In the genomic region with DNA sequence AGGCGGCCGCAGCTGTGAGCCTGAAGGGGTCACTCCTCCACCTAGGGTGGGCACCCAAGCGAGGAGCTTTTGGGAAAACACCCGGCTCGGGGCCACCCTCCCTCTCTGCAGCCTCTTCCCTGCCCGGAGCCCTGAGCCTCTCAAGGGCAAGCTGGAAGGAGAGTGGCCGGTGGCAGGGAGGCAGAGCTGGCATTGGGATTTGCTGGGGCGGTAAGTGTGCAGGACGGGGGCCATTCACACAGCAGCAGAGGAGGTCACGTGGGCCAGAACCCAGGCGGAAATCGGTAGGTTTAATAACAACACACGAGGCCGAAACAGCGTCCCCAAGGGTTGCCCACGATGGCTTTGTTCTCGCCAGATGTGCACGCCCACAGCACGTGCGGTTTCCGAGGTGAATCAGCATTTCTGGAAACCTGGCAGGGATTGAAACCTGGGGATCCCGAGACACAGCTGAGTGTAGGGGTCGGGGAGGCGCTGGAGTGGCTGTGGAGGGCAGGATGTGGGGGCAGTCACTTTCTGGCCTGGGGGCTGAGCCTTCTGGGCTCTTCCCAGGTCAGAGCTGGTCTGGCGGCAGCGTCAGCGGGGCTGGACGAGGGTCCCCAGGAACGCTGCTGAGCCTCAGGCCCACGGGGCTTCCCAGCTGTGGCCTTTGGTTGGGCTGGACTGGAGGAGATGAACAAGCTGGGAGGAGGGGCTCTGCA, we compare ENCODE assay signal across 24 cellular contexts. TPM values are rescaled to one million over a fixed set of nuclear protein-coding genes. Genes with fewer than 3 reads are reported as not detected.
DNase-seq lines count a peak whose midpoint lies in the region; ATAC-seq and TF ChIP-seq lines count a peak whose summit lies in the region.
"Had no signal": no experiment of that assay in that cellular context is flagged by ENCODE, and none has a peak within 500 bp of the region (broad histone marks: within the 10 kb centered on the region; RNA-seq: fewer than 3 reads in every experiment).

No MANE protein-coding gene starts in this region.

- no peaks in the 10 kb centered on the region for H3K9me2 ChIP-seq in OCI-LY1 (ENCODE audit: low read depth, low read length)

- POLR2A ChIA-PET in activated CD8-positive, alpha-beta T cell treated with anti-CD3 and anti-CD28 coated beads for 36 hours (lab: Charles Lee), result interaction anchor here (1.4 kb wide), 1 partner anchor 19 kb away, joined by 3 read pairs; no protein-coding TSS in a partner anchor
- POLR2A ChIA-PET in activated CD8-positive, alpha-beta T cell treated with anti-CD3 and anti-CD28 coated beads, Interleukin-2, amount 10 ng/mL, durations not matched to agents 7 days and 5 days (lab: Charles Lee), result no interaction called here

- no peak overlapping the region for H3K27ac Mint-ChIP-seq in activated CD8-positive, alpha-beta T cell treated with anti-CD3 and anti-CD28 coated beads for 36 hours
- no peak overlapping the region for H3K27ac Mint-ChIP-seq in activated CD8-positive, alpha-beta T cell treated with anti-CD3 and anti-CD28 coated beads, Interleukin-2, amount 10 ng/mL, durations not matched to agents 7 days and 5 days
- H3K27ac Mint-ChIP-seq in glutamatergic neuron (ENCODE audit: unreplicated experiment), result no peak overlapping the region
- H3K27ac Mint-ChIP-seq: HFFc6; stimulated activated effector memory CD8-positive, alpha-beta T cell treated with anti-CD3 and anti-CD28 coated beads, Interleukin-12 subunit alpha, Interleukin-12 subunit beta, amount 100 ng/mL, for 72 hours had no signal

- no peak overlapping the region for H3K4me3 Mint-ChIP-seq in activated CD8-positive, alpha-beta T cell treated with anti-CD3 and anti-CD28 coated beads for 36 hours
- H3K4me3 Mint-ChIP-seq in activated CD8-positive, alpha-beta T cell treated with anti-CD3 and anti-CD28 coated beads, Interleukin-2, amount 10 ng/mL, durations not matched to agents 7 days and 5 days, result no peak overlapping the region
- H3K4me3 Mint-ChIP-seq in glutamatergic neuron (ENCODE audit: unreplicated experiment), result no peak overlapping the region
- H3K4me3 Mint-ChIP-seq: central memory CD8-positive, alpha-beta T cell; HFFc6; stimulated activated effector memory CD8-positive, alpha-beta T cell treated with anti-CD3 and anti-CD28 coated beads, Interleukin-12 subunit alpha, Interleukin-12 subunit beta, amount 100 ng/mL, for 72 hours had no signal

- no peaks in the 10 kb centered on the region for H3K9me3 ChIP-seq in OCI-LY1 (ENCODE audit: low read length)
- H3K9me3 ChIP-seq: ascending aorta, pancreas, thoracic aorta had no signal

- H3K36me3 Mint-ChIP-seq in activated CD8-positive, alpha-beta T cell treated with anti-CD3 and anti-CD28 coated beads for 36 hours (ENCODE audit: low read depth), result no peaks in the 10 kb centered on the region
- no peaks in the 10 kb centered on the region for H3K36me3 Mint-ChIP-seq in activated CD8-positive, alpha-beta T cell treated with anti-CD3 and anti-CD28 coated beads, Interleukin-2, amount 10 ng/mL, durations not matched to agents 7 days and 5 days (ENCODE audit: low read depth)
- no peaks in the 10 kb centered on the region for H3K36me3 Mint-ChIP-seq in glutamatergic neuron (ENCODE audit: unreplicated experiment)
- H3K36me3 Mint-ChIP-seq: stimulated activated effector memory CD8-positive, alpha-beta T cell treated with anti-CD3 and anti-CD28 coated beads, Interleukin-12 subunit alpha, Interleukin-12 subunit beta, amount 100 ng/mL, for 72 hours had no signal

- intact Hi-C loops in activated CD8-positive, alpha-beta T cell treated with anti-CD3 and anti-CD28 coated beads for 36 hours (cut with micrococcal nuclease), result no loop called here

- ATAC-seq in activated CD8-positive, alpha-beta T cell treated with anti-CD3 and anti-CD28 coated beads for 36 hours, result peak; percentile 18
- no peak for ATAC-seq in activated CD8-positive, alpha-beta T cell treated with anti-CD3 and anti-CD28 coated beads, Interleukin-2, amount 10 ng/mL, durations not matched to agents 7 days and 5 days
- ATAC-seq in GM21360 (IDR thresholded peaks at IDR 0.05; ENCODE audit: unreplicated experiment), result no peak
- ATAC-seq: naive thymus-derived CD4-positive, alpha-beta T cell; pancreas; sciatic nerve; stimulated activated effector memory CD8-positive, alpha-beta T cell treated with anti-CD3 and anti-CD28 coated beads, Interleukin-12 subunit alpha, Interleukin-12 subunit beta, amount 100 ng/mL, for 72 hours had no signal

- H3K4me3 ChIP-seq in OCI-LY1 (ENCODE audit: low read depth, low read length, poor library complexity, severe bottlenecking) (no peak overlapping the region), coronary artery (no peak overlapping the region)
- H3K4me3 ChIP-seq: ascending aorta, pancreas, SK-N-MC, thoracic aorta had no signal

- no peak overlapping the region for H3K27ac ChIP-seq in OCI-LY1 (ENCODE audit: low read depth, low read length, poor library complexity, severe bottlenecking)
- H3K27ac ChIP-seq in substantia nigra (ENCODE audit: low read depth, low read length, poor library complexity, severe bottlenecking), result no peak overlapping the region
- no peak overlapping the region for H3K27ac ChIP-seq in coronary artery
- H3K27ac ChIP-seq: ascending aorta, pancreas, SK-N-MC, thoracic aorta had no signal

- no peaks in the 10 kb centered on the region for H3K27me3 ChIP-seq in OCI-LY1 (ENCODE audit: insufficient read depth, low read length)
- H3K27me3 ChIP-seq: ascending aorta had no signal

- no peak for DNase-seq in activated CD8-positive, alpha-beta T cell treated with anti-CD3 and anti-CD28 coated beads for 36 hours
- no peak for DNase-seq in activated CD8-positive, alpha-beta T cell treated with anti-CD3 and anti-CD28 coated beads, Interleukin-2, amount 10 ng/mL, durations not matched to agents 7 days and 5 days
- DNase-seq in GDM1 (lab: John Stamatoyannopoulos, UW) (peak; percentile 34), glutamatergic neuron (peak; percentile 9), substantia nigra (lab: John Stamatoyannopoulos, UW) (no peak), coronary artery (ENCODE audit: low spot score) (no peak)
- DNase-seq: activated CD4-positive, alpha-beta T cell treated with anti-CD3 and anti-CD28 coated beads for 1 hour; EL; erythroblast; HFFc6; mesendoderm; naive thymus-derived CD4-positive, alpha-beta T cell; NCI-H1694 treated with DMSO at 0.1 percent for 48 hours; NCI-H345; NCI-H82 had no signal

- no peak overlapping the region for H3K9ac ChIP-seq in OCI-LY1 (ENCODE audit: low read length)

- no peaks in the 10 kb centered on the region for H3K79me2 ChIP-seq in OCI-LY1 (ENCODE audit: insufficient read depth, low read length)

- peaks cover 2% of the 10 kb centered on the region for H3K9me3 Mint-ChIP-seq in activated CD8-positive, alpha-beta T cell treated with anti-CD3 and anti-CD28 coated beads for 36 hours
- no peaks in the 10 kb centered on the region for H3K9me3 Mint-ChIP-seq in activated CD8-positive, alpha-beta T cell treated with anti-CD3 and anti-CD28 coated beads, Interleukin-2, amount 10 ng/mL, durations not matched to agents 7 days and 5 days (ENCODE audit: insufficient read depth)
- H3K9me3 Mint-ChIP-seq in glutamatergic neuron (ENCODE audit: unreplicated experiment), result peaks cover 7% of the 10 kb centered on the region
- H3K9me3 Mint-ChIP-seq: central memory CD8-positive, alpha-beta T cell had no signal

- peaks cover 2% of the 10 kb centered on the region for H3K27me3 Mint-ChIP-seq in activated CD8-positive, alpha-beta T cell treated with anti-CD3 and anti-CD28 coated beads for 36 hours
- peaks cover 3% of the 10 kb centered on the region for H3K27me3 Mint-ChIP-seq in activated CD8-positive, alpha-beta T cell treated with anti-CD3 and anti-CD28 coated beads, Interleukin-2, amount 10 ng/mL, durations not matched to agents 7 days and 5 days (ENCODE audit: low read depth)
- H3K27me3 Mint-ChIP-seq in glutamatergic neuron (ENCODE audit: unreplicated experiment), result no peaks in the 10 kb centered on the region

- H4K20me1 ChIP-seq in OCI-LY1 (ENCODE audit: insufficient read depth, low read length), result no peaks in the 10 kb centered on the region

- TF ChIP-seq CTCF in activated CD8-positive, alpha-beta T cell treated with anti-CD3 and anti-CD28 coated beads for 36 hours (IDR thresholded peaks at IDR 0.05), result no peak
- no peak for TF ChIP-seq CTCF in OCI-LY1 (IDR thresholded peaks at IDR 0.05; ENCODE audit: low read length)
- TF ChIP-seq CTCF in glutamatergic neuron (IDR thresholded peaks at IDR 0.05; ENCODE audit: partially characterized antibody, unreplicated experiment), result no peak
- no peak for TF ChIP-seq CTCF in coronary artery (IDR thresholded peaks at IDR 0.05)

- H3K4me2 ChIP-seq in OCI-LY1 (ENCODE audit: low read length), result peak overlapping the region; percentile 28; the same call in 1 of the 2 replicates

- no peaks in the 10 kb centered on the region for H3K4me1 ChIP-seq in OCI-LY1 (ENCODE audit: insufficient read depth, low read length, severe bottlenecking)
- H3K4me1 ChIP-seq: pancreas had no signal

- no peaks in the 10 kb centered on the region for H3K36me3 ChIP-seq in OCI-LY1 (ENCODE audit: insufficient read depth, low read length)
- H3K36me3 ChIP-seq: ascending aorta, pancreas, thoracic aorta had no signal

- no peak overlapping the region for H2AFZ ChIP-seq in OCI-LY1 (ENCODE audit: low read length)

- peaks cover 17% of the 10 kb centered on the region for H3K4me1 Mint-ChIP-seq in activated CD8-positive, alpha-beta T cell treated with anti-CD3 and anti-CD28 coated beads for 36 hours (ENCODE audit: low read depth)
- H3K4me1 Mint-ChIP-seq in activated CD8-positive, alpha-beta T cell treated with anti-CD3 and anti-CD28 coated beads, Interleukin-2, amount 10 ng/mL, durations not matched to agents 7 days and 5 days (ENCODE audit: low read depth), result peaks cover 21% of the 10 kb centered on the region
- H3K4me1 Mint-ChIP-seq in glutamatergic neuron (ENCODE audit: low read depth, unreplicated experiment), result no peaks in the 10 kb centered on the region

- no peaks in the 10 kb centered on the region for H3F3A ChIP-seq in OCI-LY1 (ENCODE audit: insufficient read depth, low read length)

- CTCF ChIA-PET in activated CD8-positive, alpha-beta T cell treated with anti-CD3 and anti-CD28 coated beads for 36 hours (lab: Charles Lee), result interaction anchor here (1.2 kb wide), 1 partner anchor 14 kb away, joined by 4 read pairs; no protein-coding TSS in a partner anchor
- CTCF ChIA-PET in activated CD8-positive, alpha-beta T cell treated with anti-CD3 and anti-CD28 coated beads, Interleukin-2, amount 10 ng/mL, durations not matched to agents 7 days and 5 days (lab: Charles Lee), result no interaction called here

RNA-seq across cellular contexts. Expression of a gene that starts 23.5 kb away (rescaled TPM):
- 10 to 100 TPM; 35.6 to 41.2 TPM for total RNA-seq in activated CD8-positive, alpha-beta T cell treated with anti-CD3 and anti-CD28 coated beads for 36 hours
- total RNA-seq in activated CD8-positive, alpha-beta T cell treated with anti-CD3 and anti-CD28 coated beads, Interleukin-2, amount 10 ng/mL, durations not matched to agents 7 days and 5 days, result 10 to 100 TPM; 32.8 to 34.4 TPM
- 17.8 TPM for total RNA-seq in glutamatergic neuron (ENCODE audit: unreplicated experiment)

RNA-seq across cellular contexts. Expression of a gene that starts 23.6 kb away (rescaled TPM):
- 10 to 100 TPM; 24.1 to 25.5 TPM for total RNA-seq in activated CD8-positive, alpha-beta T cell treated with anti-CD3 and anti-CD28 coated beads for 36 hours
- 10 to 100 TPM; 27.6 to 28.4 TPM for total RNA-seq in activated CD8-positive, alpha-beta T cell treated with anti-CD3 and anti-CD28 coated beads, Interleukin-2, amount 10 ng/mL, durations not matched to agents 7 days and 5 days
- 24.9 TPM for total RNA-seq in glutamatergic neuron (ENCODE audit: unreplicated experiment)

Comparison
In these comparisons a context has a peak if more than half of its experiments do, and no peak if none do; other contexts are left out.
1. DNase-seq: peak in GDM1 (single experiment) and glutamatergic neuron (single experiment); none in activated CD8-positive, alpha-beta T cell treated with anti-CD3 and anti-CD28 coated beads for 36 hours (single experiment), activated CD8-positive, alpha-beta T cell treated with anti-CD3 and anti-CD28 coated beads, Interleukin-2, amount 10 ng/mL, durations not matched to agents 7 days and 5 days (single experiment), substantia nigra (0 of 49) and coronary artery (single experiment).